9 cellular contexts compared by ENCODE assay signal in the genomic region with DNA sequence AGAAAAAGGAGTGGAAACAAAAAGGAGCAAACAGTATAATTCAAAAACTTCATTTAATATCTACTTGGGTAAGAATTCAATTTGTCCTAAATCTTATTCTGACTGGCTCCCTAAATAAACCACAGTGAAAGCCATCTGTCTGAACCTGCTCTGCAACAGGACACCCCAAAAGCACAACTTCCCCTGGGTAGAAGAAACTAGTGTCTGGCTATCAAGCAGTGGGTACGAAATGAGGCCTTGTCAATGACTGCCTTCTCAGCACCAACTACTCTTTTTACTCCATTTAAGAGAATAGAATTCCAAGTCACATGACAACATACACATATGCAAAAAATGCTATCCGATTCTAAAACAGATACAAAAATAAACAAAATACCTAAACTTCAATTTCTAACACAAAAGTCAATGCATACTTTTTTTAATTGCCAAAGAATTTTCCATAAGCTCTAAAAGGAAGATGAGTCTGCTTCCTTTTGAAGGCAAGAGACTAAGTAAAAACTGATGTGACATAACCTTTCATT.
DNase-seq lines count a peak whose midpoint lies in the region; ATAC-seq, FAIRE-seq and TF ChIP-seq lines count a peak whose summit lies in the region.
"Had no signal": no experiment of that assay in that cellular context is flagged by ENCODE, and none has a peak within 500 bp of the region (broad histone marks: within the 10 kb centered on the region; RNA-seq: fewer than 3 reads in every experiment).

No MANE protein-coding gene starts in this region.

- TF ChIP-seq RAD21 in A549 (conservative IDR thresholded peaks at IDR 0.05 in 1 of 2, IDR thresholded peaks at IDR 0.05 in 1 of 2), result no peak

- H3K4me2 ChIP-seq in A549, result peak overlapping the region; percentile 80

- H3K27me3 ChIP-seq in muscle layer of duodenum (ENCODE audit: low read depth, low read length), result no peaks in the 10 kb centered on the region

- CTCF ChIA-PET in A549 (lab: Yijun Ruan, JAX) (interaction anchor here (1.3 to 1.5 kb wide), 2 partner anchors 106 to 115 kb away, joined by 3 to 4 read pairs; no protein-coding TSS in a partner anchor), HEK293 (lab: Yijun Ruan, JAX) (interaction anchor here (1.0 to 1.5 kb wide), 2 partner anchors 15 to 45 kb away, joined by 3 read pairs; no protein-coding TSS in a partner anchor)

- ATAC-seq in A549 (no peak), HG02840 (IDR thresholded peaks at IDR 0.05; ENCODE audit: low FRiP score, unreplicated experiment) (no peak)

- DNase-seq in A549 (ENCODE audit: low read depth in 1 of 2, low spot score in 1 of 2), result no peak
- DNase-seq in choroid plexus epithelial cell (ENCODE audit: low read depth), result peak; percentile 21
- no peak for DNase-seq in activated effector memory CD4-positive, alpha-beta T cell treated with anti-CD3 and anti-CD28 coated beads, Interleukin-2, amount 50 U/mL, for 16 hours
- DNase-seq in AG08395 (ENCODE audit: low spot score), result no peak
- no peak for DNase-seq in erythroblast (lab: John Stamatoyannopoulos, UW)
- DNase-seq: effector CD4-positive, alpha-beta T cell had no signal

- TF ChIP-seq CTCF in A549 (IDR thresholded peaks at IDR 0.05) (no peak), HEK293 (tag by site-specific recombination; IDR thresholded peaks at IDR 0.05) (no peak), choroid plexus epithelial cell (conservative IDR thresholded peaks at IDR 0.05; ENCODE audit: low read depth, low read length) (no peak)

- peaks cover 32% of the 10 kb centered on the region; the same call in 2 of the 3 replicates for H3K4me1 ChIP-seq in A549
- H3K4me1 ChIP-seq in HEK293 (ENCODE audit: control insufficient read depth, insufficient read depth, low read length), result peaks cover 4% of the 10 kb centered on the region
- H3K4me1 ChIP-seq in muscle layer of duodenum (ENCODE audit: control insufficient read depth in 1 of 2, insufficient read depth in 2 of 2, low read length in 2 of 2), result peaks cover 12 to 33% of the 10 kb centered on the region in 2 donors

- H3K27ac ChIP-seq in A549 (no peak overlapping the region; a peak in 1 of 6 replicates), HEK293 (ENCODE audit: extremely low read depth, low read depth, low read length) (no peak overlapping the region), muscle layer of duodenum (ENCODE audit: low read length) (peak overlapping the region; percentile 88)

- no peak for FAIRE-seq in A549 (lab: Jason Lieb, UNC)

- 80% methylated on average over 2 of the region's 2 CpGs for WGBS in A549 (ENCODE audit: missing lambda C conversion rate)

- TF ChIP-seq POLR2A in A549 (IDR thresholded peaks at IDR 0.05; ENCODE audit: low read length) (no peak), erythroblast (IDR thresholded peaks at IDR 0.05; ENCODE audit: low read length) (no peak)

- H3K4me3 ChIP-seq in A549 (no peak overlapping the region), HEK293 (ENCODE audit: low read depth, low read length) (peak overlapping the region; percentile 49; the same call in 1 of the 2 replicates), choroid plexus epithelial cell (ENCODE audit: low read depth, low read length) (peak overlapping the region; percentile 65), muscle layer of duodenum (ENCODE audit: low read depth in 1 of 2, low read length in 2 of 2) (peak overlapping the region; percentile 52 to 67)

- no peaks in the 10 kb centered on the region for H3K9me3 ChIP-seq in A549
- no peaks in the 10 kb centered on the region for H3K9me3 ChIP-seq in HEK293 (ENCODE audit: control insufficient read depth, insufficient read depth, low read depth, low read length)
- no peaks in the 10 kb centered on the region for H3K9me3 ChIP-seq in muscle layer of duodenum (ENCODE audit: control insufficient read depth in 1 of 2, low read length in 2 of 2)

- peaks cover 0 to 8% of the 10 kb centered on the region in 2 experiments; a peak in 2 of 3 replicates for H3K36me3 ChIP-seq in HEK293 (ENCODE audit: control insufficient read depth in 2 of 2, insufficient read depth in 1 of 2, low read length in 2 of 2)
- H3K36me3 ChIP-seq in muscle layer of duodenum (ENCODE audit: control insufficient read depth in 1 of 2, insufficient read depth in 2 of 2, low read length in 2 of 2), result no peaks in the 10 kb centered on the region

- POLR2A ChIA-PET in A549 (lab: Yijun Ruan, JAX), result no interaction called here
- POLR2A ChIA-PET in HEK293 (lab: Yijun Ruan, JAX), result interaction anchor here (1.1 to 2.5 kb wide), 4 partner anchors 8 to 100 kb away, joined by 4 to 11 read pairs (median 7); no protein-coding TSS in a partner anchor

- no peak for TF ChIP-seq EP300 in A549 (IDR thresholded peaks at IDR 0.05)

TF ChIP-seq in A549, 52 proteins besides CTCF, POLR2A, EP300 and RAD21 (continues in another document):
- no peak for TF ChIP-seq EHF (CRISPR knock-in tag; IDR thresholded peaks at IDR 0.05)
- TF ChIP-seq HEYL (CRISPR knock-in tag; IDR thresholded peaks at IDR 0.05), result no peak
- no peak for TF ChIP-seq RFX5 (IDR thresholded peaks at IDR 0.05)
- TF ChIP-seq ZSCAN20 (CRISPR knock-in tag; IDR thresholded peaks at IDR 0.05), result no peak
- no peak for TF ChIP-seq KDM1A (IDR thresholded peaks at IDR 0.05; ENCODE audit: low read depth)
- TF ChIP-seq, protein P1, sequence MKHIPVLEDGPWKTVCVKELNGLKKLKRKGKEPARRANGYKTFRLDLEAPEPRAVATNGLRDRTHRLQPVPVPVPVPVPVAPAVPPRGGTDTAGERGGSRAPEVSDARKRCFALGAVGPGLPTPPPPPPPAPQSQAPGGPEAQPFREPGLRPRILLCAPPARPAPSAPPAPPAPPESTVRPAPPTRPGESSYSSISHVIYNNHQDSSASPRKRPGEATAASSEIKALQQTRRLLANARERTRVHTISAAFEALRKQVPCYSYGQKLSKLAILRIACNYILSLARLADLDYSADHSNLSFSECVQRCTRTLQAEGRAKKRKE (CRISPR knock-in tag; IDR thresholded peaks at IDR 0.05; ENCODE audit: low read depth), result no peak
- TF ChIP-seq, protein P2, sequence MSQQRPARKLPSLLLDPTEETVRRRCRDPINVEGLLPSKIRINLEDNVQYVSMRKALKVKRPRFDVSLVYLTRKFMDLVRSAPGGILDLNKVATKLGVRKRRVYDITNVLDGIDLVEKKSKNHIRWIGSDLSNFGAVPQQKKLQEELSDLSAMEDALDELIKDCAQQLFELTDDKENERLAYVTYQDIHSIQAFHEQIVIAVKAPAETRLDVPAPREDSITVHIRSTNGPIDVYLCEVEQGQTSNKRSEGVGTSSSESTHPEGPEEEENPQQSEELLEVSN (IDR thresholded peaks at IDR 0.05; ENCODE audit: borderline replicate concordance, low read depth), result no peak
- TF ChIP-seq HOXB5 (CRISPR knock-in tag; IDR thresholded peaks at IDR 0.05), result no peak
- TF ChIP-seq CEBPB (IDR thresholded peaks at IDR 0.05), result no peak
- TF ChIP-seq, protein P3, sequence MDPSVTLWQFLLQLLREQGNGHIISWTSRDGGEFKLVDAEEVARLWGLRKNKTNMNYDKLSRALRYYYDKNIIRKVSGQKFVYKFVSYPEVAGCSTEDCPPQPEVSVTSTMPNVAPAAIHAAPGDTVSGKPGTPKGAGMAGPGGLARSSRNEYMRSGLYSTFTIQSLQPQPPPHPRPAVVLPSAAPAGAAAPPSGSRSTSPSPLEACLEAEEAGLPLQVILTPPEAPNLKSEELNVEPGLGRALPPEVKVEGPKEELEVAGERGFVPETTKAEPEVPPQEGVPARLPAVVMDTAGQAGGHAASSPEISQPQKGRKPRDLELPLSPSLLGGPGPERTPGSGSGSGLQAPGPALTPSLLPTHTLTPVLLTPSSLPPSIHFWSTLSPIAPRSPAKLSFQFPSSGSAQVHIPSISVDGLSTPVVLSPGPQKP (IDR thresholded peaks at IDR 0.05; ENCODE audit: low read depth, low read length), result no peak
- TF ChIP-seq MAFK (IDR thresholded peaks at IDR 0.05; ENCODE audit: partially characterized antibody), result no peak
- TF ChIP-seq JUN (IDR thresholded peaks at IDR 0.05), result no peak

TF ChIP-seq in HEK293, 187 proteins besides CTCF, POLR2A, EP300 and RAD21 (continues in another document):
- 0 out of 2 replicates have a peak, but pooled peaks have one; percentile 6 for TF ChIP-seq SP3 (tag by site-specific recombination; IDR thresholded peaks at IDR 0.05)
- TF ChIP-seq, protein P4, sequence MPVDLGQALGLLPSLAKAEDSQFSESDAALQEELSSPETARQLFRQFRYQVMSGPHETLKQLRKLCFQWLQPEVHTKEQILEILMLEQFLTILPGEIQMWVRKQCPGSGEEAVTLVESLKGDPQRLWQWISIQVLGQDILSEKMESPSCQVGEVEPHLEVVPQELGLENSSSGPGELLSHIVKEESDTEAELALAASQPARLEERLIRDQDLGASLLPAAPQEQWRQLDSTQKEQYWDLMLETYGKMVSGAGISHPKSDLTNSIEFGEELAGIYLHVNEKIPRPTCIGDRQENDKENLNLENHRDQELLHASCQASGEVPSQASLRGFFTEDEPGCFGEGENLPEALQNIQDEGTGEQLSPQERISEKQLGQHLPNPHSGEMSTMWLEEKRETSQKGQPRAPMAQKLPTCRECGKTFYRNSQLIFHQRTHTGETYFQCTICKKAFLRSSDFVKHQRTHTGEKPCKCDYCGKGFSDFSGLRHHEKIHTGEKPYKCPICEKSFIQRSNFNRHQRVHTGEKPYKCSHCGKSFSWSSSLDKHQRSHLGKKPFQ (tag by site-specific recombination; IDR thresholded peaks at IDR 0.05), result no peak
- TF ChIP-seq, protein P5, sequence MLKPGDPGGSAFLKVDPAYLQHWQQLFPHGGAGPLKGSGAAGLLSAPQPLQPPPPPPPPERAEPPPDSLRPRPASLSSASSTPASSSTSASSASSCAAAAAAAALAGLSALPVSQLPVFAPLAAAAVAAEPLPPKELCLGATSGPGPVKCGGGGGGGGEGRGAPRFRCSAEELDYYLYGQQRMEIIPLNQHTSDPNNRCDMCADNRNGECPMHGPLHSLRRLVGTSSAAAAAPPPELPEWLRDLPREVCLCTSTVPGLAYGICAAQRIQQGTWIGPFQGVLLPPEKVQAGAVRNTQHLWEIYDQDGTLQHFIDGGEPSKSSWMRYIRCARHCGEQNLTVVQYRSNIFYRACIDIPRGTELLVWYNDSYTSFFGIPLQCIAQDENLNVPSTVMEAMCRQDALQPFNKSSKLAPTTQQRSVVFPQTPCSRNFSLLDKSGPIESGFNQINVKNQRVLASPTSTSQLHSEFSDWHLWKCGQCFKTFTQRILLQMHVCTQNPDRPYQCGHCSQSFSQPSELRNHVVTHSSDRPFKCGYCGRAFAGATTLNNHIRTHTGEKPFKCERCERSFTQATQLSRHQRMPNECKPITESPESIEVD (tag by site-specific recombination; IDR thresholded peaks at IDR 0.05), result 0 out of 2 replicates have a peak, but pooled peaks have one; percentile 28
- TF ChIP-seq GLIS1 (tag by site-specific recombination; IDR thresholded peaks at IDR 0.05), result no peak
- no peak for TF ChIP-seq ZNF16 (tag by site-specific recombination; IDR thresholded peaks at IDR 0.05; ENCODE audit: low read depth)
- TF ChIP-seq ZFP3 (tag by site-specific recombination; IDR thresholded peaks at IDR 0.05; ENCODE audit: low read depth), result no peak
- no peak for TF ChIP-seq HOXA7 (CRISPR knock-in tag; IDR thresholded peaks at IDR 0.05; ENCODE audit: borderline replicate concordance)
